Comparison of ENCODE assay signal across 1 cellular context in genomic region chr17:29617481-29618271, GRCh38.
TF ChIP-seq lines count a peak whose summit lies in the region.

No MANE protein-coding gene starts in this region.

TF ChIP-seq in HepG2, 621 proteins besides CTCF, POLR2A, EP300 and RAD21 (continued from another document and continues in another):
- TF ChIP-seq REST (IDR thresholded peaks at IDR 0.05; ENCODE audit: borderline replicate concordance in 1 of 2, low read depth in 1 of 2, low read length in 2 of 2) (0 out of 4 replicates have a peak, but pooled peaks of 1 of the 2 experiments have one; percentile 11), YEATS4 (CRISPR knock-in tag; IDR thresholded peaks at IDR 0.05; ENCODE audit: borderline replicate concordance) (0 out of 2 replicates have a peak, but pooled peaks have one; percentile 22), DMAP1 (CRISPR knock-in tag; IDR thresholded peaks at IDR 0.05) (0 out of 2 replicates have a peak, but pooled peaks have one; percentile 5), ZNF280D (CRISPR knock-in tag; IDR thresholded peaks at IDR 0.05) (no peak), ZNF33B (CRISPR knock-in tag; IDR thresholded peaks at IDR 0.05) (0 out of 2 replicates have a peak, but pooled peaks have one; percentile 28), MZF1 (CRISPR knock-in tag; IDR thresholded peaks at IDR 0.05; ENCODE audit: borderline replicate concordance) (no peak), USF2 (IDR thresholded peaks at IDR 0.05; ENCODE audit: low read depth, low read length) (no peak), USF2 (CRISPR knock-in tag; IDR thresholded peaks at IDR 0.05; ENCODE audit: borderline replicate concordance) (no peak), NONO (IDR thresholded peaks at IDR 0.05) (no peak), NONO (CRISPR knock-in tag; conservative IDR thresholded peaks at IDR 0.05) (peak; percentile 65; the same call in 1 of the 2 replicates), ZNF335 (CRISPR knock-in tag; IDR thresholded peaks at IDR 0.05) (no peak), ZNF138 (CRISPR knock-in tag; IDR thresholded peaks at IDR 0.05; ENCODE audit: low read depth) (no peak), ZNF720 (CRISPR knock-in tag; IDR thresholded peaks at IDR 0.05) (no peak), TBX2 (CRISPR knock-in tag; IDR thresholded peaks at IDR 0.05; ENCODE audit: borderline replicate concordance) (peak; percentile 40; the same call in 1 of the 2 replicates), ZNF564 (CRISPR knock-in tag; IDR thresholded peaks at IDR 0.05) (peak; percentile 71; the same call in 1 of the 2 replicates), ISX (CRISPR knock-in tag; conservative IDR thresholded peaks at IDR 0.05) (no peak), ZNF574 (CRISPR knock-in tag; IDR thresholded peaks at IDR 0.05) (peak; percentile 74), ZNF687 (CRISPR knock-in tag; IDR thresholded peaks at IDR 0.05) (peak; percentile 85), ZNF839 (CRISPR knock-in tag; IDR thresholded peaks at IDR 0.05; ENCODE audit: borderline replicate concordance) (no peak), MXI1 (IDR thresholded peaks at IDR 0.05; ENCODE audit: borderline replicate concordance, low read depth, low read length) (no peak), HIC2 (CRISPR knock-in tag; IDR thresholded peaks at IDR 0.05; ENCODE audit: low read depth) (no peak), AHR (CRISPR knock-in tag; IDR thresholded peaks at IDR 0.05) (no peak), ZNF362 (CRISPR knock-in tag; IDR thresholded peaks at IDR 0.05; ENCODE audit: borderline replicate concordance) (no peak), POGZ (CRISPR knock-in tag; IDR thresholded peaks at IDR 0.05) (0 out of 2 replicates have a peak, but pooled peaks have one; percentile 31), RCOR2 (CRISPR knock-in tag; IDR thresholded peaks at IDR 0.05) (no peak), ZNF382 (CRISPR knock-in tag; IDR thresholded peaks at IDR 0.05; ENCODE audit: borderline replicate concordance) (no peak), MAX (IDR thresholded peaks at IDR 0.05) (peak; percentile 35; the same call in 1 of the 2 replicates), ZNF180 (CRISPR knock-in tag; IDR thresholded peaks at IDR 0.05; ENCODE audit: borderline replicate concordance, low read depth) (peak; percentile 25; the same call in 1 of the 2 replicates), IKZF4 (CRISPR knock-in tag; IDR thresholded peaks at IDR 0.05; ENCODE audit: borderline replicate concordance, low read depth, not compliant biosample characterization) (no peak), MAF1 (CRISPR knock-in tag; IDR thresholded peaks at IDR 0.05; ENCODE audit: borderline replicate concordance) (0 out of 2 replicates have a peak, but pooled peaks have one; percentile 39), FOXJ3 (CRISPR knock-in tag; IDR thresholded peaks at IDR 0.05; ENCODE audit: borderline replicate concordance) (0 out of 2 replicates have a peak, but pooled peaks have one; percentile 21), ZNF800 (CRISPR knock-in tag; IDR thresholded peaks at IDR 0.05) (peak; percentile 88; the same call in 1 of the 2 replicates)
